In genomic region chr14:24871302-24871701, GRCh38 we compare ENCODE assay signal across 26 cellular contexts.
"Had no signal": no experiment of that assay in that cellular context is flagged by ENCODE, and none has a peak within 500 bp of the region (broad histone marks: within the 10 kb centered on the region; RNA-seq: fewer than 3 reads in every experiment).

No MANE protein-coding gene starts in this region.

- ATAC-seq: activated CD4-positive, CD25-positive, alpha-beta regulatory T cell treated with anti-CD3 and anti-CD28 coated beads, Interleukin-2, amount 50 U/mL, for 24 hours; foreskin keratinocyte; heart right ventricle; natural killer cell treated with Interleukin-12 subunit alpha and Interleukin-12 subunit beta and Interleukin-15 and Interleukin-18, amount 100 ng/mL, for 72 hours; right cardiac atrium; stimulated activated naive CD8-positive, alpha-beta T cell treated with anti-CD3 and anti-CD28 coated beads, Interleukin-15, Interleukin-2, amounts not matched to agents 100 U/mL and 50 U/mL, for 24 hours had no signal

- H3K36me3 Mint-ChIP-seq: activated CD4-positive, alpha-beta memory T cell treated with anti-CD3 and anti-CD28 coated beads for 36 hours; activated naive CD8-positive, alpha-beta T cell treated with anti-CD3 and anti-CD28 coated beads for 36 hours; brain; natural killer cell treated with Interleukin-12 subunit alpha and Interleukin-12 subunit beta and Interleukin-15 and Interleukin-18, amount 100 ng/mL, for 72 hours had no signal

- H3K9me3 Mint-ChIP-seq: activated CD4-positive, alpha-beta memory T cell treated with anti-CD3 and anti-CD28 coated beads for 36 hours; activated CD4-positive, alpha-beta T cell treated with anti-CD3 and anti-CD28 coated beads, Interleukin-2, amount 10 ng/mL, durations not matched to agents 24 days and 14 days; activated naive CD4-positive, alpha-beta T cell treated with anti-CD3 and anti-CD28 coated beads for 36 hours; activated naive CD8-positive, alpha-beta T cell treated with anti-CD3 and anti-CD28 coated beads for 36 hours; activated T-helper 1 cell treated with anti-CD3 and anti-CD28 coated beads, Interleukin-12 subunit alpha, Interleukin-12 subunit beta, Interleukin-2, Interleukin-4 antibody, amounts not matched to agents 30 ng/mL and 10 ng/mL and 1 ng/mL, durations not matched to agents 14 hours and 24 hours and 36 hours; brain; dendritic cell treated with granulocyte-macrophage colony-stimulating factor and Interleukin-4, amounts not matched to agents 40 ng/mL and 50 ng/mL, for 4 days; endodermal cell; natural killer cell treated with Interleukin-12 subunit alpha and Interleukin-12 subunit beta and Interleukin-15 and Interleukin-18, amount 100 ng/mL, for 72 hours; T-helper 1 cell treated with Interleukin-12 subunit alpha and Interleukin-12 subunit beta and Interleukin-4 antibody, amounts not matched to agents 30 μg/mL and 1 μg/mL, for 36 hours had no signal

- H3K4me3 Mint-ChIP-seq: activated CD4-positive, alpha-beta memory T cell treated with anti-CD3 and anti-CD28 coated beads for 36 hours; activated CD4-positive, alpha-beta T cell treated with anti-CD3 and anti-CD28 coated beads, Interleukin-2, amount 10 ng/mL, durations not matched to agents 24 days and 14 days; activated naive CD4-positive, alpha-beta T cell treated with anti-CD3 and anti-CD28 coated beads for 36 hours; activated naive CD8-positive, alpha-beta T cell treated with anti-CD3 and anti-CD28 coated beads for 36 hours; activated T-helper 1 cell treated with anti-CD3 and anti-CD28 coated beads, Interleukin-12 subunit alpha, Interleukin-12 subunit beta, Interleukin-2, Interleukin-4 antibody, amounts not matched to agents 30 ng/mL and 10 ng/mL and 1 ng/mL, durations not matched to agents 14 hours and 24 hours and 36 hours; brain; dendritic cell treated with granulocyte-macrophage colony-stimulating factor and Interleukin-4, amounts not matched to agents 40 ng/mL and 50 ng/mL, for 4 days; endodermal cell; natural killer cell treated with Interleukin-12 subunit alpha and Interleukin-12 subunit beta and Interleukin-15 and Interleukin-18, amount 100 ng/mL, for 72 hours; T-helper 1 cell treated with Interleukin-12 subunit alpha and Interleukin-12 subunit beta and Interleukin-4 antibody, amounts not matched to agents 30 μg/mL and 1 μg/mL, for 36 hours had no signal

- DNase-seq: activated CD4-positive, alpha-beta memory T cell treated with anti-CD3 and anti-CD28 coated beads for 36 hours; activated CD4-positive, alpha-beta T cell treated with anti-CD3 and anti-CD28 coated beads, Interleukin-2, amount 10 ng/mL, durations not matched to agents 24 days and 14 days; activated CD8-positive, alpha-beta memory T cell treated with anti-CD3 and anti-CD28 coated beads, Interleukin-2, amount 50 U/mL, for 4 hours; activated effector memory CD4-positive, alpha-beta T cell treated with anti-CD3 and anti-CD28 coated beads, Interleukin-2, amount 50 U/mL, for 16 hours; activated naive CD4-positive, alpha-beta T cell treated with anti-CD3 and anti-CD28 coated beads for 36 hours; activated naive CD8-positive, alpha-beta T cell treated with anti-CD3 and anti-CD28 coated beads for 36 hours; activated T-cell treated with anti-CD3 and anti-CD28 coated beads, Interleukin-2, amount 50 U/mL, for 1 hour; adrenal gland; endodermal cell; foreskin keratinocyte; heart right ventricle; left ventricle myocardium inferior; mesendoderm; posterior cingulate gyrus; right cardiac atrium; stimulated activated CD4-positive, alpha-beta T cell treated with anti-CD3 and anti-CD28 coated beads, Interleukin-4, amount 100 ng/mL, for 1 hour; stimulated activated naive CD8-positive, alpha-beta T cell treated with anti-CD3 and anti-CD28 coated beads, Interleukin-15, Interleukin-2, amounts not matched to agents 100 U/mL and 50 U/mL, for 24 hours; T-helper 9 cell; testis; transverse colon had no signal

- H3K27me3 Mint-ChIP-seq: brain had no signal

- H3K4me1 Mint-ChIP-seq: activated CD4-positive, alpha-beta T cell treated with anti-CD3 and anti-CD28 coated beads, Interleukin-2, amount 10 ng/mL, durations not matched to agents 24 days and 14 days; activated naive CD8-positive, alpha-beta T cell treated with anti-CD3 and anti-CD28 coated beads for 36 hours; endodermal cell had no signal

- H3K27ac Mint-ChIP-seq: activated CD4-positive, alpha-beta memory T cell treated with anti-CD3 and anti-CD28 coated beads for 36 hours; activated CD4-positive, alpha-beta T cell treated with anti-CD3 and anti-CD28 coated beads, Interleukin-2, amount 10 ng/mL, durations not matched to agents 24 days and 14 days; activated naive CD4-positive, alpha-beta T cell treated with anti-CD3 and anti-CD28 coated beads for 36 hours; activated naive CD8-positive, alpha-beta T cell treated with anti-CD3 and anti-CD28 coated beads for 36 hours; activated T-helper 1 cell treated with anti-CD3 and anti-CD28 coated beads, Interleukin-12 subunit alpha, Interleukin-12 subunit beta, Interleukin-2, Interleukin-4 antibody, amounts not matched to agents 30 ng/mL and 10 ng/mL and 1 ng/mL, durations not matched to agents 14 hours and 24 hours and 36 hours; brain; dendritic cell treated with granulocyte-macrophage colony-stimulating factor and Interleukin-4, amounts not matched to agents 40 ng/mL and 50 ng/mL, for 4 days; endodermal cell; natural killer cell treated with Interleukin-12 subunit alpha and Interleukin-12 subunit beta and Interleukin-15 and Interleukin-18, amount 100 ng/mL, for 72 hours; T-helper 1 cell treated with Interleukin-12 subunit alpha and Interleukin-12 subunit beta and Interleukin-4 antibody, amounts not matched to agents 30 μg/mL and 1 μg/mL, for 36 hours had no signal
